In the genomic region with DNA sequence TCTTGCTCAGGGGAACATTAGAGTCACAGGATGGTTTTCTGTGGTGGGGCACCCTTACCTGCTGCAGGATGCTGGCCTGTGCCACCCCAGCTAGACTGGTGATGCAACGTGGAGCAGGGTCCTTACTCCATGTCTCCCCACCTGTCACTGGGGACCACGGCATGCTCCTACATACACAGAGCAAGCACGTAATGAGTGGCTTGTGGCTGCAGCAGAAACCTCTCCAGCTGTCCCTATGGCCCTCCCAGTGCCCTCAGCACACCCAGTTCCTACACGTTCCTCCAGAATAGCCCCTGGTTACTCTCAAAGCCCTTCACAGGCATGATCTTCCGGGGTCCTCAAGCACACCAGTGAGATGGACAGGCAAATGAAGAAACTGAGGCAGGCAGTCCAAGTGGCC, we compare ENCODE assay signal across 23 cellular contexts. TPM values are rescaled to one million over a fixed set of nuclear protein-coding genes. Genes with fewer than 3 reads are reported as not detected.
A peak's percentile ranks its signal among the peaks of the same experiment; 100 is the strongest.
DNase-seq lines count a peak whose midpoint lies in the region; ATAC-seq, FAIRE-seq and TF ChIP-seq lines count a peak whose summit lies in the region.
"Had no signal": no experiment of that assay in that cellular context is flagged by ENCODE, and none has a peak within 500 bp of the region (broad histone marks: within the 10 kb centered on the region; RNA-seq: fewer than 3 reads in every experiment).

No MANE protein-coding gene starts in this region.

- H3K4me1 Mint-ChIP-seq in activated CD4-positive, alpha-beta T cell treated with anti-CD3 and anti-CD28 coated beads, Interleukin-2, amount 10 ng/mL, durations not matched to agents 7 days and 5 days = peaks cover 46% of the 10 kb centered on the region
- H3K4me1 Mint-ChIP-seq in CD4-positive, alpha-beta memory T cell = peaks cover 26 to 55% (median 40%) of the 10 kb centered on the region in 4 donors
- peaks cover 41 to 42% of the 10 kb centered on the region in 2 donors for H3K4me1 Mint-ChIP-seq in effector memory CD8-positive, alpha-beta T cell (ENCODE audit: low read depth in 2 of 2)
- H3K4me1 Mint-ChIP-seq in CD14-positive monocyte = peaks cover 15% of the 10 kb centered on the region

- intact Hi-C loops in CD4-positive, alpha-beta memory T cell (cut with micrococcal nuclease) = no loop called here
- intact Hi-C loops in pancreas (cut with DNase I) = loop anchor here in 1 of 3 donors (5.0 kb wide), 1 partner anchor 47 kb away; no protein-coding TSS in a partner anchor
- intact Hi-C loops in CD14-positive monocyte (cut with micrococcal nuclease) = no loop called here

- no peak overlapping the region for H3K27ac ChIP-seq in CD4-positive, alpha-beta memory T cell (ENCODE audit: low read depth, low read length)
- peak overlapping the region; percentile 35 to 97 (median 58) for H3K27ac ChIP-seq in pancreas
- H3K27ac ChIP-seq: epithelial cell of prostate, RWPE1 had no signal

- no peak for DNase-seq in activated CD4-positive, alpha-beta T cell treated with anti-CD3 and anti-CD28 coated beads, Interleukin-2, amount 10 ng/mL, durations not matched to agents 7 days and 5 days
- DNase-seq in activated CD4-positive, alpha-beta T cell treated with anti-CD3 and anti-CD28 coated beads, Interleukin-2, amount 50 U/mL, for 48 hours = no peak
- no peak for DNase-seq in CD4-positive, alpha-beta memory T cell
- DNase-seq in effector memory CD8-positive, alpha-beta T cell = no peak
- DNase-seq in pancreas (peak in 1 of 6 donors; percentile 41), activated gamma-delta T cell treated with Interleukin-2 at 50 U/mL for 16 hours (no peak), CD14-positive monocyte (ENCODE audit: low spot score) (no peak), HuH-7.5 (ENCODE audit: low spot score) (no peak)
- DNase-seq: 8988T; activated CD4-positive, CD25-positive, alpha-beta regulatory T cell treated with anti-CD3 and anti-CD28 coated beads, Interleukin-2, amount 50 U/mL, for 72 hours; activated CD8-positive, alpha-beta memory T cell treated with anti-CD3 and anti-CD28 coated beads, Interleukin-2, amount 10 ng/mL, durations not matched to agents 7 days and 5 days; AML-193; caudate nucleus; hypothalamus; NCI-H1417; NCI-H2171 treated with DMSO at 0.1 percent for 48 hours; NCI-H526; nephron progenitor cell had no signal

- H3K36me3 ChIP-seq in CD4-positive, alpha-beta memory T cell (ENCODE audit: insufficient read depth, low read length) = no peaks in the 10 kb centered on the region
- no peaks in the 10 kb centered on the region for H3K36me3 ChIP-seq in pancreas

- H3K27me3 ChIP-seq in CD4-positive, alpha-beta memory T cell (ENCODE audit: insufficient read depth, low read length) = no peaks in the 10 kb centered on the region
- no peaks in the 10 kb centered on the region for H3K27me3 ChIP-seq in pancreas

- FAIRE-seq in pancreas (lab: Jason Lieb, UNC) = no peak
- FAIRE-seq: keratinocyte had no signal

- 82 to 86% methylated on average over 5 of the region's 5 CpGs for WGBS in pancreas, 2 donors

- peaks cover 47% of the 10 kb centered on the region for H3K4me1 ChIP-seq in CD4-positive, alpha-beta memory T cell (ENCODE audit: insufficient read depth, low read length)
- H3K4me1 ChIP-seq in pancreas = peaks cover 18 to 22% (median 18%) of the 10 kb centered on the region in 3 donors

- peak overlapping the region; percentile 72 for H3K27ac Mint-ChIP-seq in activated CD4-positive, alpha-beta T cell treated with anti-CD3 and anti-CD28 coated beads, Interleukin-2, amount 10 ng/mL, durations not matched to agents 7 days and 5 days
- H3K27ac Mint-ChIP-seq in CD4-positive, alpha-beta memory T cell = peak overlapping the region; percentile 4 to 99 (median 93)
- peak overlapping the region; percentile 92 to 93 for H3K27ac Mint-ChIP-seq in effector memory CD8-positive, alpha-beta T cell
- H3K27ac Mint-ChIP-seq in CD14-positive monocyte = no peak overlapping the region
- H3K27ac Mint-ChIP-seq: activated CD8-positive, alpha-beta memory T cell treated with anti-CD3 and anti-CD28 coated beads, Interleukin-2, amount 10 ng/mL, durations not matched to agents 7 days and 5 days; activated T-helper 2 cell treated with anti-CD3 and anti-CD28 coated beads, Interferon-gamma antibody, Interleukin-2, Interleukin-4, amounts not matched to agents 10 μg/mL and 5 μg/mL and 100 μg/mL, durations not matched to agents 14 hours and 24 hours and 36 hours; memory B cell; nephron progenitor cell had no signal

- no peak overlapping the region for H3K4me3 Mint-ChIP-seq in activated CD4-positive, alpha-beta T cell treated with anti-CD3 and anti-CD28 coated beads, Interleukin-2, amount 10 ng/mL, durations not matched to agents 7 days and 5 days
- H3K4me3 Mint-ChIP-seq in CD4-positive, alpha-beta memory T cell = peak overlapping the region in 4 of 8 donors; percentile 15 to 70 (median 39)
- H3K4me3 Mint-ChIP-seq in effector memory CD8-positive, alpha-beta T cell = peak overlapping the region; percentile 37 to 44
- H3K4me3 Mint-ChIP-seq in CD14-positive monocyte = no peak overlapping the region
- H3K4me3 Mint-ChIP-seq: activated CD8-positive, alpha-beta memory T cell treated with anti-CD3 and anti-CD28 coated beads, Interleukin-2, amount 10 ng/mL, durations not matched to agents 7 days and 5 days; memory B cell; nephron progenitor cell had no signal

- no peaks in the 10 kb centered on the region for H3K27me3 Mint-ChIP-seq in activated CD4-positive, alpha-beta T cell treated with anti-CD3 and anti-CD28 coated beads, Interleukin-2, amount 10 ng/mL, durations not matched to agents 7 days and 5 days
- H3K27me3 Mint-ChIP-seq in CD4-positive, alpha-beta memory T cell = no peaks in the 10 kb centered on the region
- H3K27me3 Mint-ChIP-seq in effector memory CD8-positive, alpha-beta T cell = no peaks in the 10 kb centered on the region
- peaks cover 14 to 36% (median 22%) of the 10 kb centered on the region in 3 donors for H3K27me3 Mint-ChIP-seq in CD14-positive monocyte (ENCODE audit: low read depth in 3 of 3)

- peaks cover 6% of the 10 kb centered on the region for H3K9me3 Mint-ChIP-seq in activated CD4-positive, alpha-beta T cell treated with anti-CD3 and anti-CD28 coated beads, Interleukin-2, amount 10 ng/mL, durations not matched to agents 7 days and 5 days
- peaks cover 0 to 23% (median 7%) of the 10 kb centered on the region in 8 donors for H3K9me3 Mint-ChIP-seq in CD4-positive, alpha-beta memory T cell
- no peaks in the 10 kb centered on the region for H3K9me3 Mint-ChIP-seq in effector memory CD8-positive, alpha-beta T cell
- peaks cover 0 to 27% (median 20%) of the 10 kb centered on the region in 7 donors for H3K9me3 Mint-ChIP-seq in CD14-positive monocyte
- H3K9me3 Mint-ChIP-seq: activated T-helper 2 cell treated with anti-CD3 and anti-CD28 coated beads, Interferon-gamma antibody, Interleukin-2, Interleukin-4, amounts not matched to agents 10 μg/mL and 5 μg/mL and 100 μg/mL, durations not matched to agents 14 hours and 24 hours and 36 hours had no signal

- POLR2A ChIA-PET in activated CD4-positive, alpha-beta T cell treated with anti-CD3 and anti-CD28 coated beads, Interleukin-2, amount 10 ng/mL, durations not matched to agents 7 days and 5 days (lab: Charles Lee) = no interaction called here
- POLR2A ChIA-PET in CD4-positive, alpha-beta memory T cell (lab: Charles Lee; ENCODE audit: partially characterized antibody) = interaction anchor here (0.8 to 11.1 kb wide), 5 partner anchors 17 to 52 kb away, joined by 3 to 115 read pairs (median 5); a partner anchor contains a TSS

- no peak for ATAC-seq in effector memory CD8-positive, alpha-beta T cell (replicated peaks)
- ATAC-seq in pancreas = no peak
- ATAC-seq: activated CD8-positive, alpha-beta memory T cell treated with anti-CD3 and anti-CD28 coated beads, Interleukin-2, amount 10 ng/mL, durations not matched to agents 7 days and 5 days had no signal

- CTCF ChIA-PET in activated CD4-positive, alpha-beta T cell treated with anti-CD3 and anti-CD28 coated beads, Interleukin-2, amount 10 ng/mL, durations not matched to agents 7 days and 5 days (lab: Charles Lee) = interaction anchor here (1.2 kb wide), 1 partner anchor 50 kb away, joined by 3 read pairs; no protein-coding TSS in a partner anchor
- CTCF ChIA-PET in CD4-positive, alpha-beta memory T cell (lab: Charles Lee; ENCODE audit: partially characterized antibody) = no interaction called here

- H3K4me3 ChIP-seq in CD4-positive, alpha-beta memory T cell (ENCODE audit: low read length in 2 of 2) = no peak overlapping the region
- H3K4me3 ChIP-seq in pancreas = no peak overlapping the region

- peaks cover 4% of the 10 kb centered on the region for H3K36me3 Mint-ChIP-seq in activated CD4-positive, alpha-beta T cell treated with anti-CD3 and anti-CD28 coated beads, Interleukin-2, amount 10 ng/mL, durations not matched to agents 7 days and 5 days (ENCODE audit: low read depth)
- peaks cover 0 to 12% of the 10 kb centered on the region in 2 donors for H3K36me3 Mint-ChIP-seq in CD4-positive, alpha-beta memory T cell
- peaks cover 43% of the 10 kb centered on the region for H3K36me3 Mint-ChIP-seq in effector memory CD8-positive, alpha-beta T cell (ENCODE audit: insufficient read depth)
- H3K36me3 Mint-ChIP-seq in CD14-positive monocyte = peaks cover under 1 to 1% of the 10 kb centered on the region in 2 donors

- TF ChIP-seq CTCF in pancreas (IDR thresholded peaks at IDR 0.05) = no peak
- TF ChIP-seq CTCF in CD14-positive monocyte (IDR thresholded peaks at IDR 0.05) = no peak

- peaks cover 0 to 4% of the 10 kb centered on the region in 2 donors for H3K9me3 ChIP-seq in CD4-positive, alpha-beta memory T cell (ENCODE audit: control insufficient read depth in 1 of 2, low read length in 2 of 2)
- no peaks in the 10 kb centered on the region for H3K9me3 ChIP-seq in pancreas

RNA-seq across cellular contexts. Expression of a gene that starts 3.2 kb away (rescaled TPM):
- total RNA-seq in activated CD4-positive, alpha-beta T cell treated with anti-CD3 and anti-CD28 coated beads, Interleukin-2, amount 10 ng/mL, durations not matched to agents 7 days and 5 days = 10 to 100 TPM; 42.6 to 47.1 TPM
- total RNA-seq in CD4-positive, alpha-beta memory T cell = 10 to 100 TPM; 48.5 to 50.3 TPM
- 1 to 10 TPM in 1 of 2 donors, under 1 TPM in 1; 0.78 to 1.2 TPM for polyA plus RNA-seq in CD4-positive, alpha-beta memory T cell
- total RNA-seq in pancreas = 10 to 100 TPM; 14.9 to 19.7 (median 16.7) TPM
- polyA plus RNA-seq in pancreas = 10 to 100 TPM in 1 of 2 donors, 1 to 10 TPM in 1; 8.4 to 20.1 TPM
- polyA plus RNA-seq in CD14-positive monocyte = 1 to 10 TPM; 1.0 to 1.4 TPM

RNA-seq across cellular contexts. Expression of a gene that starts 24.1 kb away (rescaled TPM):
- 100 to 1,000 TPM; 250 to 306 TPM for total RNA-seq in activated CD4-positive, alpha-beta T cell treated with anti-CD3 and anti-CD28 coated beads, Interleukin-2, amount 10 ng/mL, durations not matched to agents 7 days and 5 days
- 100 to 1,000 TPM; 182 to 190 TPM for total RNA-seq in CD4-positive, alpha-beta memory T cell
- polyA plus RNA-seq in CD4-positive, alpha-beta memory T cell = 100 to 1,000 TPM; 437 to 598 TPM
- total RNA-seq in pancreas = 100 to 1,000 TPM in 1 of 6 donors, 10 to 100 TPM in 5; 55.6 to 105 (median 74.3) TPM
- 100 to 1,000 TPM in 1 of 2 donors, 10 to 100 TPM in 1; 67.9 to 119 TPM for polyA plus RNA-seq in pancreas
- polyA plus RNA-seq in CD14-positive monocyte = 100 to 1,000 TPM; 527 to 668 TPM

RNA-seq across cellular contexts. Expression of a gene that starts 24.5 kb away (rescaled TPM):
- 10 to 100 TPM; 17.3 to 19.7 TPM for total RNA-seq in activated CD4-positive, alpha-beta T cell treated with anti-CD3 and anti-CD28 coated beads, Interleukin-2, amount 10 ng/mL, durations not matched to agents 7 days and 5 days
- 10 to 100 TPM; 22.7 to 24.8 TPM for total RNA-seq in CD4-positive, alpha-beta memory T cell
- polyA plus RNA-seq in CD4-positive, alpha-beta memory T cell = 1 to 10 TPM in 1 of 2 donors, under 1 TPM in 1; 0.71 to 1.4 TPM
- 1 to 10 TPM; 6.6 to 9.7 (median 7.4) TPM for total RNA-seq in pancreas
- polyA plus RNA-seq in pancreas (10 to 100 TPM; 13.0 to 19.3 TPM), CD14-positive monocyte (1 to 10 TPM in 1 of 2 donors, under 1 TPM in 1; 0.75 to 1.1 TPM)

RNA-seq across cellular contexts. Expression of a gene that starts 53.4 kb away (rescaled TPM):
- total RNA-seq in activated CD4-positive, alpha-beta T cell treated with anti-CD3 and anti-CD28 coated beads, Interleukin-2, amount 10 ng/mL, durations not matched to agents 7 days and 5 days = 10 to 100 TPM; 24.2 to 32.0 TPM
- 10 to 100 TPM; 32.7 to 33.1 TPM for total RNA-seq in CD4-positive, alpha-beta memory T cell
- 1 to 10 TPM in 1 of 2 donors, under 1 TPM in 1; 0.54 to 2.3 TPM for polyA plus RNA-seq in CD4-positive, alpha-beta memory T cell
- 10 to 100 TPM in 1 of 6 donors, 1 to 10 TPM in 5; 7.1 to 15.2 (median 8.4) TPM for total RNA-seq in pancreas
- 1 to 10 TPM; 5.7 to 9.2 TPM for polyA plus RNA-seq in pancreas
- under 1 TPM; 0.48 to 0.99 TPM for polyA plus RNA-seq in CD14-positive monocyte

Comparison
In these comparisons a context has a peak if more than half of its experiments do, and no peak if none do; other contexts are left out.
1. H3K27ac Mint-ChIP-seq: peak in activated CD4-positive, alpha-beta T cell treated with anti-CD3 and anti-CD28 coated beads, Interleukin-2, amount 10 ng/mL, durations not matched to agents 7 days and 5 days (single experiment), CD4-positive, alpha-beta memory T cell (7 of 7) and effector memory CD8-positive, alpha-beta T cell (2 of 2); none in CD14-positive monocyte (0 of 7).
2. H3K4me3 Mint-ChIP-seq: peak in effector memory CD8-positive, alpha-beta T cell (2 of 2); none in activated CD4-positive, alpha-beta T cell treated with anti-CD3 and anti-CD28 coated beads, Interleukin-2, amount 10 ng/mL, durations not matched to agents 7 days and 5 days (single experiment) and CD14-positive monocyte (0 of 2).